ENCODE assay signal across 11 cellular contexts in genomic region chr13:114044486-114044885, GRCh38.
DNase-seq lines count a peak whose midpoint lies in the region; ATAC-seq and TF ChIP-seq lines count a peak whose summit lies in the region.
"Had no signal": no experiment of that assay in that cellular context is flagged by ENCODE, and none has a peak within 500 bp of the region (broad histone marks: within the 10 kb centered on the region; RNA-seq: fewer than 3 reads in every experiment).

No MANE protein-coding gene starts in this region.

- H3K9me3 ChIP-seq in BLaER1, result peaks cover 12% of the 10 kb centered on the region
- H3K9me3 ChIP-seq: lower lobe of right lung, thoracic aorta had no signal

- H3K27ac ChIP-seq in BLaER1, result no peak overlapping the region
- H3K27ac ChIP-seq: lower lobe of right lung, thoracic aorta had no signal

- no peak overlapping the region for H3K4me3 ChIP-seq in BLaER1
- no peak overlapping the region for H3K4me3 ChIP-seq in astrocyte of the spinal cord (ENCODE audit: low read depth, low read length)
- H3K4me3 ChIP-seq: lower lobe of right lung, thoracic aorta had no signal

- H3K9ac ChIP-seq in BLaER1, result no peak overlapping the region

- no peaks in the 10 kb centered on the region for H3K9me3 Mint-ChIP-seq in naive B cell

- no peak for ATAC-seq in naive B cell (ENCODE audit: low read depth in 2 of 2)
- ATAC-seq in HG02763 (IDR thresholded peaks at IDR 0.05; ENCODE audit: unreplicated experiment), result no peak
- ATAC-seq in HG02610 (IDR thresholded peaks at IDR 0.05; ENCODE audit: unreplicated experiment), result no peak
- ATAC-seq in HG03095 (IDR thresholded peaks at IDR 0.05; ENCODE audit: unreplicated experiment), result no peak
- ATAC-seq: lower lobe of right lung had no signal

- H3K36me3 ChIP-seq in BLaER1, result peaks cover 50% of the 10 kb centered on the region

- peak overlapping the region; percentile 28 to 91 (median 75) for H3K27ac Mint-ChIP-seq in naive B cell

- in situ Hi-C loops in astrocyte of the spinal cord (cut with HindIII; ENCODE audit: low sequenced_read_pairs), result no loop called here

- peaks cover 48 to 58% (median 52%) of the 10 kb centered on the region in 3 donors for H3K4me1 Mint-ChIP-seq in naive B cell

- H3K4me2 ChIP-seq in BLaER1, result peak overlapping the region; percentile 40

- no peak for TF ChIP-seq EP300 in Ishikawa (IDR thresholded peaks at IDR 0.05; ENCODE audit: borderline replicate concordance)

- TF ChIP-seq RAD21 in Ishikawa (IDR thresholded peaks at IDR 0.05; ENCODE audit: low read depth), result no peak

- H3K4me1 ChIP-seq in BLaER1, result peaks cover 72% of the 10 kb centered on the region
- H3K4me1 ChIP-seq: lower lobe of right lung had no signal

- peak; percentile 6 for DNase-seq in astrocyte of the spinal cord (ENCODE audit: low read depth, low spot score)
- no peak for DNase-seq in naive B cell
- no peak for DNase-seq in NCI-H2107 treated with DMSO at 0.1 percent for 48 hours (lab: John Stamatoyannopoulos, UW; ENCODE audit: unreplicated experiment)
- DNase-seq: EL, lower lobe of right lung had no signal

- H3K36me3 Mint-ChIP-seq in naive B cell, result peaks cover 0 to 7% of the 10 kb centered on the region in 2 donors

- H3K27me3 ChIP-seq in BLaER1, result no peaks in the 10 kb centered on the region

- TF ChIP-seq CTCF in astrocyte of the spinal cord (IDR thresholded peaks at IDR 0.05; ENCODE audit: low read depth, low read length), result no peak

- peak overlapping the region in 2 of 8 donors; percentile 29 to 86 for H3K4me3 Mint-ChIP-seq in naive B cell

- H4K20me1 ChIP-seq in BLaER1, result peaks cover 88% of the 10 kb centered on the region

- H3K27me3 Mint-ChIP-seq in naive B cell, result no peaks in the 10 kb centered on the region

TF ChIP-seq in Ishikawa, 13 proteins besides CTCF, POLR2A, EP300 and RAD21:
- TF ChIP-seq REST (IDR thresholded peaks at IDR 0.05; ENCODE audit: low read depth) (no peak), ZBTB7A (IDR thresholded peaks at IDR 0.05; ENCODE audit: low read depth) (peak; percentile 67; the same call in 1 of the 2 replicates), CEBPB (IDR thresholded peaks at IDR 0.05) (peak; percentile 86)
TF ChIP-seq in Ishikawa: peak in this region for 2.
